ENCODE assay signal across 30 cellular contexts in the genomic region with DNA sequence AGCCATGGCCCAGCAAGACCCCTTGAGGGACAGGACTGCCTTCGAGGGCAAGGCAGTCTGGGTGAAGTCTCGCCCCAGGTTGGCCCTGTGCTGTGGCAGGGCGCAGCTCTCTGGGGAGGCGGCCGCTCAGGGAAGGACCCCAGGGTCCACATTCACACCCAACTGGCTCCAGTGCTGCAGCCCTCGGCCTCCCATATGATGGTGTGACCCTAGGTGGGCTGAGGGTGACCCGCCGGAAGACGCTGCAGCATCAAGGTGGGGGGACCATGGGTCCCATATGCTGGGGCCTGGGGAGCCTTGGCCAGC. TPM values are rescaled to one million over a fixed set of nuclear protein-coding genes. Genes with fewer than 3 reads are reported as not detected.
"Had no signal": no experiment of that assay in that cellular context is flagged by ENCODE, and none has a peak within 500 bp of the region (broad histone marks: within the 10 kb centered on the region; RNA-seq: fewer than 3 reads in every experiment).

No MANE protein-coding gene starts in this region.

- H3K4me1 ChIP-seq: parathyroid adenoma, psoas muscle, sigmoid colon, stomach, tibial nerve, upper lobe of left lung, vagina had no signal

- FAIRE-seq: small intestine, urothelium cell line had no signal

- H3K27me3 Mint-ChIP-seq: progenitor cell of endocrine pancreas; stimulated activated naive CD8-positive, alpha-beta T cell treated with anti-CD3 and anti-CD28 coated beads, Interleukin-15, Interleukin-2, amounts not matched to agents 100 ng/mL and 50 ng/mL, for 24 hours had no signal

- H3K79me2 ChIP-seq: parathyroid adenoma had no signal

- H3K4me3 Mint-ChIP-seq: natural killer cell; nephron; neural crest cell; stimulated activated effector memory CD8-positive, alpha-beta T cell treated with anti-CD3 and anti-CD28 coated beads, Interleukin-12 subunit alpha, Interleukin-12 subunit beta, amount 100 ng/mL, for 72 hours; stimulated activated naive B cell treated with anti-CD40 and anti-IgM and Interleukin-4, amounts not matched to agents 10 μg/mL and 1 μg/mL and 100 μg/mL, for 72 hours; stimulated activated naive CD8-positive, alpha-beta T cell treated with anti-CD3 and anti-CD28 coated beads, Interleukin-15, Interleukin-2, amounts not matched to agents 100 ng/mL and 50 ng/mL, for 24 hours had no signal

- H3K27ac Mint-ChIP-seq: natural killer cell; nephron; progenitor cell of endocrine pancreas; stimulated activated effector memory CD8-positive, alpha-beta T cell treated with anti-CD3 and anti-CD28 coated beads, Interleukin-12 subunit alpha, Interleukin-12 subunit beta, amount 100 ng/mL, for 72 hours; stimulated activated naive B cell treated with anti-CD40 and anti-IgM and Interleukin-4, amounts not matched to agents 10 μg/mL and 1 μg/mL and 100 μg/mL, for 72 hours; stimulated activated naive CD8-positive, alpha-beta T cell treated with anti-CD3 and anti-CD28 coated beads, Interleukin-15, Interleukin-2, amounts not matched to agents 100 ng/mL and 50 ng/mL, for 24 hours had no signal

- H3K9me3 Mint-ChIP-seq: natural killer cell; nephron; neural crest cell; stimulated activated effector memory CD8-positive, alpha-beta T cell treated with anti-CD3 and anti-CD28 coated beads, Interleukin-12 subunit alpha, Interleukin-12 subunit beta, amount 100 ng/mL, for 72 hours; stimulated activated naive B cell treated with anti-CD40 and anti-IgM and Interleukin-4, amounts not matched to agents 10 μg/mL and 1 μg/mL and 100 μg/mL, for 72 hours; stimulated activated naive CD8-positive, alpha-beta T cell treated with anti-CD3 and anti-CD28 coated beads, Interleukin-15, Interleukin-2, amounts not matched to agents 100 ng/mL and 50 ng/mL, for 24 hours had no signal

- H3K4me3 ChIP-seq: ovary, psoas muscle, right lobe of liver, sigmoid colon, stomach, thoracic aorta, thyroid gland, tibial nerve, upper lobe of left lung, vagina had no signal

- H3K9ac ChIP-seq: parathyroid adenoma had no signal

- H3K4me1 Mint-ChIP-seq: natural killer cell; stimulated activated effector memory CD8-positive, alpha-beta T cell treated with anti-CD3 and anti-CD28 coated beads, Interleukin-12 subunit alpha, Interleukin-12 subunit beta, amount 100 ng/mL, for 72 hours had no signal

- H2AFZ ChIP-seq: parathyroid adenoma had no signal

- H3K36me3 Mint-ChIP-seq: natural killer cell; stimulated activated effector memory CD8-positive, alpha-beta T cell treated with anti-CD3 and anti-CD28 coated beads, Interleukin-12 subunit alpha, Interleukin-12 subunit beta, amount 100 ng/mL, for 72 hours; stimulated activated naive B cell treated with anti-CD40 and anti-IgM and Interleukin-4, amounts not matched to agents 10 μg/mL and 1 μg/mL and 100 μg/mL, for 72 hours had no signal

- H3K27ac ChIP-seq: ovary, parathyroid adenoma, psoas muscle, right lobe of liver, sigmoid colon, stomach, thoracic aorta, thyroid gland, tibial nerve, upper lobe of left lung, vagina had no signal

- DNase-seq: natural killer cell; occipital lobe; ovary; posterior cingulate gyrus; psoas muscle; right cardiac atrium; right lobe of liver; sigmoid colon; small intestine; stimulated activated CD4-positive, alpha-beta T cell treated with anti-CD3 and anti-CD28 coated beads, Interleukin-15, amount 100 ng/mL, for 24 hours; stimulated activated CD4-positive, alpha-beta T cell treated with anti-CD3 and anti-CD28 coated beads, Interleukin-2, amount 100 ng/mL, for 24 hours; stimulated activated CD4-positive, alpha-beta T cell treated with anti-CD3 and anti-CD28 coated beads, Interleukin-2, amount 100 ng/mL, for 48 hours; stimulated activated CD4-positive, alpha-beta T cell treated with anti-CD3 and anti-CD28 coated beads, Interleukin-4, amount 100 ng/mL, for 24 hours; stimulated activated naive B cell treated with anti-CD40 and anti-IgM and Interleukin-4, amounts not matched to agents 10 μg/mL and 1 μg/mL and 100 μg/mL, for 72 hours; stimulated activated naive CD4-positive, alpha-beta T cell treated with Interleukin-2 at 50 U/mL for 16 hours; stomach; thyroid gland; trophoblast cell had no signal

- H3K9me3 ChIP-seq: ovary, psoas muscle, right lobe of liver, sigmoid colon, stomach, thoracic aorta, thyroid gland, tibial nerve, upper lobe of left lung, vagina had no signal

- H3K27me3 ChIP-seq: ovary, right lobe of liver, sigmoid colon, thyroid gland, tibial nerve, upper lobe of left lung, vagina had no signal

- ATAC-seq: natural killer cell; psoas muscle; right cardiac atrium; right lobe of liver; stimulated activated effector memory CD8-positive, alpha-beta T cell treated with anti-CD3 and anti-CD28 coated beads, Interleukin-12 subunit alpha, Interleukin-12 subunit beta, amount 100 ng/mL, for 72 hours; stimulated activated naive B cell treated with anti-CD40 and anti-IgM and Interleukin-4, amounts not matched to agents 10 μg/mL and 1 μg/mL and 100 μg/mL, for 72 hours had no signal

- H3K36me3 ChIP-seq: ovary, right lobe of liver, sigmoid colon, stomach, thoracic aorta, thyroid gland, tibial nerve, upper lobe of left lung, vagina had no signal

RNA-seq across cellular contexts. Expression of gene CCDC188, which starts 28.0 kb away (rescaled TPM):
- total RNA-seq: occipital lobe, right lobe of liver, skeletal muscle tissue, thoracic aorta, vagina had no signal
